In the genomic region with DNA sequence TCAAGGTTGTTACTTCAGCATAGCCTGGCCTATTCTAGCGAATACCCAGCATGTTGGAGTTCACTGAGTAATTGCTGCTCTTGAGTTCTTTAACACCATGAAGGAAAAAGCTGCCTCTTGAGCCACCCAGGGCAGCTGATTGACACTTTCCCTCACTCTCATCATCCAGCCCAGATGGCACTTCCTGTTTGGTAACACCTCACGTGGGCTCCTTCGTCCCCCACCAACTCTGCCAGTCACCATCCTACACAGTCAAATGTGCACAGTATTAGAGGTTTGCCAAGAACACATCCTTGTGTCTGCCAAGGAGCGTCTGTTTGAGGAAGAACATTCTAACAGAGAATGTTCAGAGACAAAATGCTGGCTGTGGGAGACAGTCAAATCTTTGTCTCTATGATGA, we compare ENCODE assay signal across 10 cellular contexts.
DNase-seq lines count a peak whose midpoint lies in the region; ATAC-seq, FAIRE-seq and TF ChIP-seq lines count a peak whose summit lies in the region.
"Had no signal": no experiment of that assay in that cellular context is flagged by ENCODE, and none has a peak within 500 bp of the region (broad histone marks: within the 10 kb centered on the region; RNA-seq: fewer than 3 reads in every experiment).

No MANE protein-coding gene starts in this region.

- WGBS in small intestine, 3 donors: 66 to 81% (median 73%) methylated on average over 4 of the region's 4 CpGs

- H3K4me1 ChIP-seq in small intestine (ENCODE audit: control insufficient read depth in 2 of 2, insufficient read depth in 1 of 2, low read depth in 1 of 2, low read length in 1 of 2): no peaks in the 10 kb centered on the region

- peak; percentile 75 for DNase-seq in Jurkat, Clone E6-1 (ENCODE audit: low read depth, low spot score)
- DNase-seq in RPMI8226 (peak; percentile 79), small intestine (peak; percentile 10), amniotic stem cell (lab: John Stamatoyannopoulos, UW) (no peak), GM12892 (ENCODE audit: insufficient read length) (no peak)
- peak; percentile 25 to 38 (median 35) for DNase-seq in effector memory CD8-positive, alpha-beta T cell
- DNase-seq: H9, psoas muscle had no signal

- H3K36me3 Mint-ChIP-seq in effector memory CD8-positive, alpha-beta T cell (ENCODE audit: insufficient read depth): peaks cover 17% of the 10 kb centered on the region

- H3K27ac Mint-ChIP-seq in effector memory CD8-positive, alpha-beta T cell: peak overlapping the region; percentile 97 to 99
- H3K27ac Mint-ChIP-seq: H9 had no signal

- no peaks in the 10 kb centered on the region for H3K27me3 Mint-ChIP-seq in effector memory CD8-positive, alpha-beta T cell

- H3K4me3 ChIP-seq in Jurkat, Clone E6-1 (ENCODE audit: low read length): no peak overlapping the region
- no peak overlapping the region for H3K4me3 ChIP-seq in small intestine (ENCODE audit: low read depth in 1 of 2, low read length in 2 of 2)
- H3K4me3 ChIP-seq: psoas muscle had no signal

- ATAC-seq in effector memory CD8-positive, alpha-beta T cell (replicated peaks): peak; percentile 23
- ATAC-seq in GM18867 (IDR thresholded peaks at IDR 0.05; ENCODE audit: unreplicated experiment): no peak

- peak overlapping the region; percentile 35 to 66 for H3K27ac ChIP-seq in small intestine (ENCODE audit: low read depth in 1 of 2, low read length in 1 of 2)
- H3K27ac ChIP-seq: psoas muscle had no signal

- TF ChIP-seq POLR2A in GM12892 (IDR thresholded peaks at IDR 0.05; ENCODE audit: low read depth, low read length): no peak

- FAIRE-seq in small intestine (lab: Jason Lieb, UNC): no peak
- no peak for FAIRE-seq in GM12892 (lab: Jason Lieb, UNC)
- FAIRE-seq: HTR-8/SVneo had no signal

- no peaks in the 10 kb centered on the region for H3K36me3 ChIP-seq in small intestine (ENCODE audit: control insufficient read depth in 2 of 2, insufficient read depth in 2 of 2, low read length in 2 of 2)

- H3K4me1 Mint-ChIP-seq in effector memory CD8-positive, alpha-beta T cell (ENCODE audit: low read depth in 2 of 2): peaks cover 70 to 90% of the 10 kb centered on the region in 2 donors

- H3K9me3 Mint-ChIP-seq in effector memory CD8-positive, alpha-beta T cell: no peaks in the 10 kb centered on the region
- H3K9me3 Mint-ChIP-seq: H9 had no signal

- no peaks in the 10 kb centered on the region for H3K9me3 ChIP-seq in small intestine (ENCODE audit: control insufficient read depth, low read depth)
- H3K9me3 ChIP-seq: psoas muscle had no signal

- H3K4me3 Mint-ChIP-seq in effector memory CD8-positive, alpha-beta T cell: peak overlapping the region; percentile 63 to 85
- H3K4me3 Mint-ChIP-seq: H9 had no signal

- no peaks in the 10 kb centered on the region for H3K27me3 ChIP-seq in small intestine (ENCODE audit: control insufficient read depth in 2 of 2, insufficient read depth in 2 of 2, low read length in 2 of 2)

Comparison
In these comparisons a context has a peak if more than half of its experiments do, and no peak if none do; other contexts are left out.
1. DNase-seq: peak in Jurkat, Clone E6-1 (single experiment), RPMI8226 (single experiment), effector memory CD8-positive, alpha-beta T cell (3 of 3) and small intestine (single experiment); none in amniotic stem cell (single experiment) and GM12892 (single experiment).